20 cellular contexts compared by ENCODE assay signal in genomic region chr2:171545086-171545485, GRCh38. TPM values are rescaled to one million over a fixed set of nuclear protein-coding genes. Genes with fewer than 3 reads are reported as not detected.
DNase-seq lines count a peak whose midpoint lies in the region; ATAC-seq and TF ChIP-seq lines count a peak whose summit lies in the region.
"Had no signal": no experiment of that assay in that cellular context is flagged by ENCODE, and none has a peak within 500 bp of the region (broad histone marks: within the 10 kb centered on the region; RNA-seq: fewer than 3 reads in every experiment).

No MANE protein-coding gene starts in this region.

- DNase-seq in EL (peak; percentile 38), dermis blood vessel endothelial cell (peak; percentile 46), lung microvascular endothelial cell (ENCODE audit: low read depth in 2 of 2) (peak; percentile 32 to 42), NCI-H82 (lab: John Stamatoyannopoulos, UW) (no peak), chondrocyte (ENCODE audit: low spot score) (no peak)
- DNase-seq: AML-193; Caco-2; Calu3; CD4-positive, alpha-beta T cell; CD8-positive, alpha-beta T cell; DMS79 treated with DMSO at 0.1 percent for 48 hours; GF-D8 had no signal

- peak overlapping the region; percentile 62; the same call in 1 of the 2 replicates for H3K27ac ChIP-seq in ACC112 (ENCODE audit: low read depth, low read length)
- H3K27ac ChIP-seq: 22Rv1; A549; BLaER1 treated with 17β-estradiol and CSF1 and Interleukin-3, amounts not matched to agents 10 nM and 100 nM; C4-2B had no signal

- peaks cover 10% of the 10 kb centered on the region for H3K36me3 Mint-ChIP-seq in chondrocyte (ENCODE audit: low read depth)
- H3K36me3 Mint-ChIP-seq: CD8-positive, alpha-beta T cell had no signal

- peaks cover 22% of the 10 kb centered on the region for H3K4me1 ChIP-seq in ACC112 (ENCODE audit: control insufficient read depth, insufficient read depth, low read length, unreplicated experiment)
- H3K4me1 ChIP-seq: A549; BLaER1 treated with 17β-estradiol and CSF1 and Interleukin-3, amounts not matched to agents 10 nM and 100 nM; Caco-2 had no signal

- peaks cover 3% of the 10 kb centered on the region; the same call in 1 of the 2 replicates for H3K36me3 ChIP-seq in ACC112 (ENCODE audit: insufficient read depth, low read length)
- H3K36me3 ChIP-seq: BLaER1 treated with 17β-estradiol and CSF1 and Interleukin-3, amounts not matched to agents 10 nM and 100 nM had no signal

- H3K9me3 Mint-ChIP-seq in chondrocyte (ENCODE audit: low read depth), result no peaks in the 10 kb centered on the region
- H3K9me3 Mint-ChIP-seq: CD4-positive, alpha-beta T cell; CD8-positive, alpha-beta T cell had no signal

- no peak overlapping the region for H3K4me3 ChIP-seq in ACC112 (ENCODE audit: low read depth, low read length)
- H3K4me3 ChIP-seq: A549; BLaER1 treated with 17β-estradiol and CSF1 and Interleukin-3, amounts not matched to agents 10 nM and 100 nM had no signal

- H3K4me1 Mint-ChIP-seq in chondrocyte (ENCODE audit: low read depth), result peaks cover 3% of the 10 kb centered on the region
- H3K4me1 Mint-ChIP-seq: B cell had no signal

- H3K27me3 ChIP-seq in ACC112 (ENCODE audit: insufficient read depth, low read length), result no peaks in the 10 kb centered on the region
- H3K27me3 ChIP-seq: BLaER1 treated with 17β-estradiol and CSF1 and Interleukin-3, amounts not matched to agents 10 nM and 100 nM had no signal

- no peaks in the 10 kb centered on the region for H3K79me2 ChIP-seq in ACC112 (ENCODE audit: control insufficient read depth, insufficient read depth, low read length, unreplicated experiment)

- H3K27ac Mint-ChIP-seq in chondrocyte (ENCODE audit: unreplicated experiment), result no peak overlapping the region
- H3K27ac Mint-ChIP-seq: B cell; CD4-positive, alpha-beta T cell; CD8-positive, alpha-beta T cell had no signal

- H3K27me3 Mint-ChIP-seq in chondrocyte (ENCODE audit: low read depth), result no peaks in the 10 kb centered on the region

- H3K4me3 Mint-ChIP-seq in chondrocyte (ENCODE audit: unreplicated experiment), result no peak overlapping the region
- H3K4me3 Mint-ChIP-seq: B cell; CD4-positive, alpha-beta T cell; CD8-positive, alpha-beta T cell had no signal

- ATAC-seq in HG02938 (IDR thresholded peaks at IDR 0.05; ENCODE audit: unreplicated experiment) (no peak), HG03025 (IDR thresholded peaks at IDR 0.05; ENCODE audit: low FRiP score, unreplicated experiment) (no peak)
- ATAC-seq: A549; CD8-positive, alpha-beta T cell had no signal

- H2AFZ ChIP-seq in ACC112 (ENCODE audit: low read length, unreplicated experiment), result no peak overlapping the region

- TF ChIP-seq CTCF in chondrocyte (IDR thresholded peaks at IDR 0.05), result no peak

RNA-seq across cellular contexts. Expression of gene CYBRD1, which starts 22.8 kb away (rescaled TPM):
- total RNA-seq in dermis blood vessel endothelial cell (19.8 and 30.5 TPM in 2 replicates), lung microvascular endothelial cell (14.6 and 25.0 TPM in 2 replicates), chondrocyte (84.5 to 139 TPM (median 88.5 TPM) in 3 replicates)
- total RNA-seq: B cell had no signal

Comparison
In these comparisons a context has a peak if more than half of its experiments do, and no peak if none do; other contexts are left out.
1. DNase-seq: peak in EL (single experiment), dermis blood vessel endothelial cell (single experiment) and lung microvascular endothelial cell (2 of 2); none in NCI-H82 (single experiment) and chondrocyte (single experiment).